Comparison of ENCODE assay signal across 8 cellular contexts in genomic region chr5:73448451-73449136, GRCh38. TPM values are rescaled to one million over a fixed set of nuclear protein-coding genes. Genes with fewer than 3 reads are reported as not detected.
A peak's percentile ranks its signal among the peaks of the same experiment; 100 is the strongest.
DNase-seq lines count a peak whose midpoint lies in the region; ATAC-seq and TF ChIP-seq lines count a peak whose summit lies in the region.

TSS of gene FOXD1 (minus strand) at chr5:73448777. CDS start at chr5:73448362, 415 bp downstream.

- H3K9ac ChIP-seq in NT2/D1 (ENCODE audit: insufficient read length, low read depth): peak within 1 kb of the TSS; percentile 42

- H3K4me1 Mint-ChIP-seq in activated naive CD8-positive, alpha-beta T cell treated with anti-CD3 and anti-CD28 coated beads, Interleukin-2, amount 50 U/mL, for 24 hours: peaks cover 19% of the 10 kb centered on the region

- peaks cover 84% of the 10 kb centered on the region for H3K27me3 Mint-ChIP-seq in activated naive CD8-positive, alpha-beta T cell treated with anti-CD3 and anti-CD28 coated beads, Interleukin-2, amount 50 U/mL, for 24 hours

- H3K4me3 Mint-ChIP-seq in activated naive CD8-positive, alpha-beta T cell treated with anti-CD3 and anti-CD28 coated beads, Interleukin-2, amount 50 U/mL, for 24 hours: peak within 1 kb of the TSS; percentile 82

- H3K36me3 ChIP-seq in NT2/D1 (ENCODE audit: insufficient read depth, insufficient read length, low read length) (no peaks in the 10 kb centered on the region), heart right ventricle (peaks cover 0 to 13% (median 0%) of the 10 kb centered on the region in 9 donors)

- no peak within 1 kb of the TSS for H3K27ac Mint-ChIP-seq in activated naive CD8-positive, alpha-beta T cell treated with anti-CD3 and anti-CD28 coated beads, Interleukin-2, amount 50 U/mL, for 24 hours

- peak within 1 kb of the TSS in 1 of 10 donors; percentile 50 for H3K27ac ChIP-seq in heart right ventricle

- H3K4me3 ChIP-seq in NT2/D1 (ENCODE audit: insufficient read length, low read depth) (peak within 1 kb of the TSS; percentile 47), heart right ventricle (peak within 1 kb of the TSS; percentile 23 to 64 (median 46))

- H3K4me1 ChIP-seq in NT2/D1 (ENCODE audit: insufficient read depth, insufficient read length) (peaks cover 8% of the 10 kb centered on the region), heart right ventricle (peaks cover 7 to 47% (median 19%) of the 10 kb centered on the region in 9 donors)

- ATAC-seq in activated naive CD8-positive, alpha-beta T cell treated with anti-CD3 and anti-CD28 coated beads, Interleukin-2, amount 50 U/mL, for 24 hours: peak; percentile 84
- peak; percentile 72 to 89 (median 79) for ATAC-seq in heart right ventricle
- ATAC-seq in HG03469 (IDR thresholded peaks at IDR 0.05; ENCODE audit: unreplicated experiment): no peak

- TF ChIP-seq CTCF in heart right ventricle (IDR thresholded peaks at IDR 0.05): peak in 1 of 9 donors; percentile 5

- H3K9me3 ChIP-seq in NT2/D1 (ENCODE audit: insufficient read depth, low read length) (no peaks in the 10 kb centered on the region), heart right ventricle (no peaks in the 10 kb centered on the region)

- intact Hi-C loops in heart right ventricle (cut with DNase I): loop anchor here in 5 of 10 donors (2.0 to 10.0 kb wide), 5 partner anchors 46 to 364 kb away; no protein-coding TSS in a partner anchor

- H3K36me3 Mint-ChIP-seq in activated naive CD8-positive, alpha-beta T cell treated with anti-CD3 and anti-CD28 coated beads, Interleukin-2, amount 50 U/mL, for 24 hours (ENCODE audit: low read depth): peaks cover 3% of the 10 kb centered on the region

- H3K27me3 ChIP-seq in NT2/D1 (ENCODE audit: insufficient read depth, insufficient read length) (peaks cover 84% of the 10 kb centered on the region), heart right ventricle (peaks cover 63 to 94% (median 92%) of the 10 kb centered on the region in 7 donors)

- H3K9me3 Mint-ChIP-seq in activated naive CD8-positive, alpha-beta T cell treated with anti-CD3 and anti-CD28 coated beads, Interleukin-2, amount 50 U/mL, for 24 hours: peaks cover 9% of the 10 kb centered on the region

- peak; percentile 16 to 35 for DNase-seq in activated CD4-positive, alpha-beta T cell treated with anti-CD3 and anti-CD28 coated beads for 4 hours
- DNase-seq in activated CD4-positive, alpha-beta T cell treated with anti-CD3 and anti-CD28 coated beads, Interleukin-2, amount 50 U/mL, for 1 hour: no peak
- peak; percentile 96 for DNase-seq in HT1080 (ENCODE audit: low read depth)
- no peak for DNase-seq in NT2/D1 (ENCODE audit: low read depth, low spot score)
- peak; percentile 61 for DNase-seq in activated naive CD8-positive, alpha-beta T cell treated with anti-CD3 and anti-CD28 coated beads, Interleukin-2, amount 50 U/mL, for 24 hours
- peak; percentile 45 to 59 for DNase-seq in heart right ventricle
- DNase-seq in pons (ENCODE audit: low spot score): peak; percentile 27

- WGBS in heart right ventricle, 2 donors: 0% methylated on average over 60 to 61 of the region's 61 CpGs

RNA-seq across cellular contexts. Expression of gene FOXD1, which starts in this region (rescaled TPM):
- total RNA-seq in HT1080 (2014; rRNA removed; shearing (Covaris generic)): 146 and 192 TPM in 2 replicates
- polyA plus RNA-seq in HT1080 (2015; cell fraction: cytosol; rRNA removed): 186 and 193 TPM in 2 replicates
- 117 and 132 TPM in 2 replicates for polyA plus RNA-seq in HT1080 (2015; cell fraction: nucleus; rRNA removed)
- total RNA-seq in heart right ventricle: under 1 TPM in 4 of 10 donors, not detected in 6; 0.10 to 0.15 (median 0.13) TPM
- polyA plus RNA-seq in heart right ventricle: under 1 TPM in 1 of 2 donors, not detected in 1; 0.07 TPM

Comparison
In these comparisons a context has a peak if more than half of its experiments do, and no peak if none do; other contexts are left out.
1. RNA of gene FOXD1 (total RNA-seq): 146 to 192 TPM in HT1080; 0.10 to 0.15 TPM in heart right ventricle; every median in the first group is over 100 times any median in the second.
2. DNase-seq: peak in activated CD4-positive, alpha-beta T cell treated with anti-CD3 and anti-CD28 coated beads for 4 hours (2 of 2), HT1080 (single experiment), activated naive CD8-positive, alpha-beta T cell treated with anti-CD3 and anti-CD28 coated beads, Interleukin-2, amount 50 U/mL, for 24 hours (single experiment) and pons (single experiment); none in activated CD4-positive, alpha-beta T cell treated with anti-CD3 and anti-CD28 coated beads, Interleukin-2, amount 50 U/mL, for 1 hour (single experiment) and NT2/D1 (single experiment).
3. Peak in DNase-seq, ATAC-seq and H3K4me3 ChIP-seq in heart right ventricle; RNA of the gene not detected or under 1 TPM.